ENCODE assay signal across 20 cellular contexts in genomic region chr17:33209671-33210070, GRCh38.
DNase-seq lines count a peak whose midpoint lies in the region; ATAC-seq, FAIRE-seq and TF ChIP-seq lines count a peak whose summit lies in the region.
"Had no signal": no experiment of that assay in that cellular context is flagged by ENCODE, and none has a peak within 500 bp of the region (broad histone marks: within the 10 kb centered on the region; RNA-seq: fewer than 3 reads in every experiment).

No MANE protein-coding gene starts in this region.

- no peaks in the 10 kb centered on the region for H3K23me2 ChIP-seq in H9 (ENCODE audit: insufficient read length, low read depth, low read length, poor library complexity, severe bottlenecking)

- H2BK5ac ChIP-seq in H9 (ENCODE audit: insufficient read length, low read length) = no peak overlapping the region

- H2BK15ac ChIP-seq in H9 (ENCODE audit: low read depth, low read length) = no peak overlapping the region

- H3K4me1 Mint-ChIP-seq in H9 (peaks cover 0 to 7% of the 10 kb centered on the region in 2 experiments; a peak in 2 of 4 replicates), astrocyte (ENCODE audit: low read depth, unreplicated experiment) (no peaks in the 10 kb centered on the region)
- H3K4me1 Mint-ChIP-seq: CD4-positive, CD25-positive, alpha-beta regulatory T cell; GM23338 had no signal

- no peaks in the 10 kb centered on the region for H3K79me1 ChIP-seq in H9 (ENCODE audit: insufficient read depth, low read depth, low read length, poor library complexity, severe bottlenecking)

- no peak overlapping the region for H2BK120ac ChIP-seq in H9 (ENCODE audit: low read depth, low read length, poor library complexity, severe bottlenecking)

- H3K79me2 ChIP-seq in H9 (ENCODE audit: insufficient read depth, low read length) (no peaks in the 10 kb centered on the region), astrocyte (ENCODE audit: insufficient read depth, low read length) (no peaks in the 10 kb centered on the region)

- no peak overlapping the region for H2BK20ac ChIP-seq in H9 (ENCODE audit: low read depth, low read length, poor library complexity, severe bottlenecking)

- H3T11ph ChIP-seq in H9 (ENCODE audit: low read length) = no peak overlapping the region

- no peak overlapping the region for H2AK5ac ChIP-seq in H9 (ENCODE audit: insufficient read length, low read length)

- H3K14ac ChIP-seq in H9 (ENCODE audit: insufficient read depth, low read length) = no peak overlapping the region

- H3K27me3 Mint-ChIP-seq in H9 (ENCODE audit: low read depth) = peaks cover 81% of the 10 kb centered on the region
- H3K27me3 Mint-ChIP-seq in astrocyte (ENCODE audit: low read depth, unreplicated experiment) = peaks cover 52% of the 10 kb centered on the region
- H3K27me3 Mint-ChIP-seq: CD4-positive, CD25-positive, alpha-beta regulatory T cell had no signal

- no peak overlapping the region for H2BK12ac ChIP-seq in H9 (ENCODE audit: insufficient read length, low read depth, low read length)

- no peaks in the 10 kb centered on the region; a peak in 1 of 5 replicates for H3K9me3 Mint-ChIP-seq in H9
- H3K9me3 Mint-ChIP-seq in astrocyte (ENCODE audit: unreplicated experiment) = peaks cover 3% of the 10 kb centered on the region
- H3K9me3 Mint-ChIP-seq: CD4-positive, CD25-positive, alpha-beta regulatory T cell; GM23338 had no signal

- H3K9ac ChIP-seq in H9 (ENCODE audit: extremely low read depth, insufficient read length, low read length) = no peak overlapping the region
- H3K9ac ChIP-seq in astrocyte (ENCODE audit: low read length) = no peak overlapping the region
- H3K9ac ChIP-seq: BLaER1 had no signal

- H3K56ac ChIP-seq in H9 (ENCODE audit: insufficient read length, low read depth, low read length) = no peak overlapping the region

- H3K27me3 ChIP-seq in H9 (ENCODE audit: insufficient read depth, low read length) = no peaks in the 10 kb centered on the region
- no peaks in the 10 kb centered on the region for H3K27me3 ChIP-seq in astrocyte (ENCODE audit: insufficient read depth, low read length)
- H3K27me3 ChIP-seq: BLaER1 had no signal

- TF ChIP-seq CTCF in H9 (conservative IDR thresholded peaks at IDR 0.05) (no peak), astrocyte (IDR thresholded peaks at IDR 0.05; ENCODE audit: insufficient read depth, low read depth, low read length) (no peak)

- WGBS in H9 (ENCODE audit: extremely low coverage, insufficient read length, low lambda C conversion rate) = no CpG with 5 or more reads among the region's 2 CpGs

- no peaks in the 10 kb centered on the region for H3K36me3 ChIP-seq in astrocyte (ENCODE audit: insufficient read depth, low read length)
- H3K36me3 ChIP-seq: BLaER1, HAP-1 had no signal

- H4K8ac ChIP-seq in H9 (replicated peaks; ENCODE audit: insufficient read length, low read depth, low read length) = no peak overlapping the region

- no peak for FAIRE-seq in astrocyte (lab: Jason Lieb, UNC)
- FAIRE-seq: GM12878 had no signal

- peak; percentile 7 for DNase-seq in H9
- peak; percentile 37 for DNase-seq in astrocyte (ENCODE audit: low read depth)
- DNase-seq in islet precursor cell = peak; percentile 32
- DNase-seq in mesenteric fat pad (ENCODE audit: low spot score) = peak; percentile 3
- DNase-seq in DMS79 (lab: John Stamatoyannopoulos, UW) = no peak
- no peak for DNase-seq in NCI-H1930 (lab: John Stamatoyannopoulos, UW)
- DNase-seq: CD4-positive, CD25-positive, alpha-beta regulatory T cell; DMS53; EL; GDM1; Karpas-422; NCI-H1092; NCI-H1417 treated with DMSO at 0.1 percent for 48 hours; NCI-H187; NCI-H748 treated with DMSO at 0.1 percent for 48 hours had no signal

- H3K4me2 ChIP-seq in H9 (ENCODE audit: insufficient read depth, insufficient read length, low read length) = no peak overlapping the region
- no peak overlapping the region for H3K4me2 ChIP-seq in astrocyte (ENCODE audit: low read length)
- H3K4me2 ChIP-seq: BLaER1, GM23338 had no signal

- no peak for ATAC-seq in HG03520 (IDR thresholded peaks at IDR 0.05; ENCODE audit: unreplicated experiment)
- ATAC-seq: GM12878, GM23338 had no signal

- H3K4me3 Mint-ChIP-seq in H9 (no peak overlapping the region), astrocyte (ENCODE audit: unreplicated experiment) (no peak overlapping the region)
- H3K4me3 Mint-ChIP-seq: CD4-positive, CD25-positive, alpha-beta regulatory T cell; GM23338 had no signal

- no peak overlapping the region for H3K4ac ChIP-seq in H9 (ENCODE audit: low read depth, low read length)

- H3K4me3 ChIP-seq in astrocyte (ENCODE audit: insufficient read depth, low read depth, low read length) = no peak overlapping the region
- H3K4me3 ChIP-seq: BLaER1, GM12878, GM23338, HAP-1 had no signal

- H3K27ac Mint-ChIP-seq in H9 (no peak overlapping the region), astrocyte (ENCODE audit: unreplicated experiment) (no peak overlapping the region)
- H3K27ac Mint-ChIP-seq: CD4-positive, CD25-positive, alpha-beta regulatory T cell; GM23338 had no signal

- H4K5ac ChIP-seq in H9 (ENCODE audit: insufficient read length, low read depth, low read length) = no peak overlapping the region

- H2AFZ ChIP-seq in H9 (ENCODE audit: low read length) (no peak overlapping the region), astrocyte (ENCODE audit: low read depth, low read length) (no peak overlapping the region)
- H2AFZ ChIP-seq: GM23338 had no signal

- H4K20me1 ChIP-seq in H9 (ENCODE audit: control insufficient read depth, insufficient read depth, insufficient read length) = no peaks in the 10 kb centered on the region
- no peaks in the 10 kb centered on the region for H4K20me1 ChIP-seq in astrocyte (ENCODE audit: insufficient read depth, low read length)

- H3K9me3 ChIP-seq in H9 (ENCODE audit: control insufficient read depth, low read depth, low read length) (no peaks in the 10 kb centered on the region), astrocyte (ENCODE audit: insufficient read depth, low read depth, low read length) (no peaks in the 10 kb centered on the region)
- H3K9me3 ChIP-seq: BLaER1, HAP-1 had no signal

- H3K4me1 ChIP-seq in H9 (ENCODE audit: insufficient read depth, low read length) (no peaks in the 10 kb centered on the region), astrocyte (ENCODE audit: insufficient read depth, low read length) (no peaks in the 10 kb centered on the region)
- H3K4me1 ChIP-seq: BLaER1, HAP-1 had no signal

- H4K91ac ChIP-seq in H9 (ENCODE audit: insufficient read length, low read depth, low read length) = no peak overlapping the region

- H3K36me3 Mint-ChIP-seq in H9 (ENCODE audit: insufficient read depth in 1 of 3, low read depth in 3 of 3) = no peaks in the 10 kb centered on the region
- H3K36me3 Mint-ChIP-seq in astrocyte (ENCODE audit: low read depth, unreplicated experiment) = no peaks in the 10 kb centered on the region
- H3K36me3 Mint-ChIP-seq: CD4-positive, CD25-positive, alpha-beta regulatory T cell had no signal

- no peak overlapping the region for H3K18ac ChIP-seq in H9 (ENCODE audit: insufficient read length, low read depth, low read length)

- no peak overlapping the region for H3K23ac ChIP-seq in H9 (ENCODE audit: insufficient read length, low read depth, low read length)

- H3K27ac ChIP-seq in H9 (ENCODE audit: insufficient read length, low read depth, low read length) = no peak overlapping the region
- H3K27ac ChIP-seq in astrocyte (ENCODE audit: low read depth, low read length) = no peak overlapping the region
- H3K27ac ChIP-seq: BLaER1 had no signal

Comparison
In these comparisons a context has a peak if more than half of its experiments do, and no peak if none do; other contexts are left out.
1. DNase-seq: peak in H9 (single experiment), astrocyte (single experiment), islet precursor cell (single experiment) and mesenteric fat pad (single experiment); none in DMS79 (single experiment) and NCI-H1930 (0 of 2).